ENCODE assay signal across 1 cellular context in genomic region chr6:52994789-52995078, GRCh38.
TF ChIP-seq lines count a peak whose summit lies in the region.

No MANE protein-coding gene starts in this region.

TF ChIP-seq in HCT116, 20 proteins besides CTCF, POLR2A, EP300 and RAD21 (continued from another document):
- no peak for TF ChIP-seq REST (IDR thresholded peaks at IDR 0.05; ENCODE audit: low read depth)
- TF ChIP-seq TCF7L2 (IDR thresholded peaks at IDR 0.05; ENCODE audit: borderline replicate concordance, extremely low read depth, insufficient read depth, insufficient read length), result no peak
- no peak for TF ChIP-seq EZH2 (IDR thresholded peaks at IDR 0.05)
- TF ChIP-seq JUND (IDR thresholded peaks at IDR 0.05), result no peak
- no peak for TF ChIP-seq ELF1 (IDR thresholded peaks at IDR 0.05; ENCODE audit: borderline replicate concordance, low read depth)
- no peak for TF ChIP-seq ZFX (IDR thresholded peaks at IDR 0.05)
- TF ChIP-seq EZH2phosphoT487 (IDR thresholded peaks at IDR 0.05; ENCODE audit: borderline replicate concordance), result no peak
